In the genomic region with DNA sequence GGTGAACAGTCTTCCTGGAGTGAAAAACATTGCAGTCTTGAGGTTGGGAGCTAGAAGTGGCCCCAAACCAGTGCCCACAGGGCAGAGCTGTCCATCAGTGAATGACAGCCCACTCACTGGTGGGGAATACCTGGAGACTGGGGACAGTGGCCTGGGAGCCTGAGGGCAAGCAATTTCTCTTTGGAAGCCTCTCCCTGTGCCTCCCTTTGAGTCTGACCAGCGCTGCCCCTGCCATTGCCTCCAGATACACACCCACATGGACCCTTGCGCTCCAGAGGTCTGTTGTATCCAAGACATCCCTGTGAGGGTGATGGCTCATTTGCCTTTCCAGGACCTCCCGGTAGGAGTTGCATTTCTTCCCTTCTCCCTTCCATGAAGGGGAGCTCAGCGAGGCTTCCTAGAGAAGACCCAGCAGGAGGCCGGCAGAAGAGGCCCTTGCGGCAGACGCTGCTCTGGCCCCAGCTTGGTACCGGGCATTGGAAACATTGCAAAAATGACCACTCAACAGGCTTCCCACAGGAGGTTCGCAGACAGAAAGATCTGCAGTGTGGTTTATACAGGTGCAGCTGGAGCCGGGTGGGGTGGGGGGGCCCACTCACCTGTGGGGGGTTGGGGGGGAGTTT, we compare ENCODE assay signal across 1 cellular context.
TF ChIP-seq lines count a peak whose summit lies in the region.

No MANE protein-coding gene starts in this region.

TF ChIP-seq in GM23338, 12 proteins besides CTCF, POLR2A, EP300 and RAD21 (continued from another document):
- TF ChIP-seq, protein P1, sequence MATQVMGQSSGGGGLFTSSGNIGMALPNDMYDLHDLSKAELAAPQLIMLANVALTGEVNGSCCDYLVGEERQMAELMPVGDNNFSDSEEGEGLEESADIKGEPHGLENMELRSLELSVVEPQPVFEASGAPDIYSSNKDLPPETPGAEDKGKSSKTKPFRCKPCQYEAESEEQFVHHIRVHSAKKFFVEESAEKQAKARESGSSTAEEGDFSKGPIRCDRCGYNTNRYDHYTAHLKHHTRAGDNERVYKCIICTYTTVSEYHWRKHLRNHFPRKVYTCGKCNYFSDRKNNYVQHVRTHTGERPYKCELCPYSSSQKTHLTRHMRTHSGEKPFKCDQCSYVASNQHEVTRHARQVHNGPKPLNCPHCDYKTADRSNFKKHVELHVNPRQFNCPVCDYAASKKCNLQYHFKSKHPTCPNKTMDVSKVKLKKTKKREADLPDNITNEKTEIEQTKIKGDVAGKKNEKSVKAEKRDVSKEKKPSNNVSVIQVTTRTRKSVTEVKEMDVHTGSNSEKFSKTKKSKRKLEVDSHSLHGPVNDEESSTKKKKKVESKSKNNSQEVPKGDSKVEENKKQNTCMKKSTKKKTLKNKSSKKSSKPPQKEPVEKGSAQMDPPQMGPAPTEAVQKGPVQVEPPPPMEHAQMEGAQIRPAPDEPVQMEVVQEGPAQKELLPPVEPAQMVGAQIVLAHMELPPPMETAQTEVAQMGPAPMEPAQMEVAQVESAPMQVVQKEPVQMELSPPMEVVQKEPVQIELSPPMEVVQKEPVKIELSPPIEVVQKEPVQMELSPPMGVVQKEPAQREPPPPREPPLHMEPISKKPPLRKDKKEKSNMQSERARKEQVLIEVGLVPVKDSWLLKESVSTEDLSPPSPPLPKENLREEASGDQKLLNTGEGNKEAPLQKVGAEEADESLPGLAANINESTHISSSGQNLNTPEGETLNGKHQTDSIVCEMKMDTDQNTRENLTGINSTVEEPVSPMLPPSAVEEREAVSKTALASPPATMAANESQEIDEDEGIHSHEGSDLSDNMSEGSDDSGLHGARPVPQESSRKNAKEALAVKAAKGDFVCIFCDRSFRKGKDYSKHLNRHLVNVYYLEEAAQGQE (IDR thresholded peaks at IDR 0.05; ENCODE audit: unreplicated experiment) = no peak
- TF ChIP-seq EZH2 (IDR thresholded peaks at IDR 0.05; ENCODE audit: low read depth, unreplicated experiment) = no peak
- TF ChIP-seq, protein P2, sequence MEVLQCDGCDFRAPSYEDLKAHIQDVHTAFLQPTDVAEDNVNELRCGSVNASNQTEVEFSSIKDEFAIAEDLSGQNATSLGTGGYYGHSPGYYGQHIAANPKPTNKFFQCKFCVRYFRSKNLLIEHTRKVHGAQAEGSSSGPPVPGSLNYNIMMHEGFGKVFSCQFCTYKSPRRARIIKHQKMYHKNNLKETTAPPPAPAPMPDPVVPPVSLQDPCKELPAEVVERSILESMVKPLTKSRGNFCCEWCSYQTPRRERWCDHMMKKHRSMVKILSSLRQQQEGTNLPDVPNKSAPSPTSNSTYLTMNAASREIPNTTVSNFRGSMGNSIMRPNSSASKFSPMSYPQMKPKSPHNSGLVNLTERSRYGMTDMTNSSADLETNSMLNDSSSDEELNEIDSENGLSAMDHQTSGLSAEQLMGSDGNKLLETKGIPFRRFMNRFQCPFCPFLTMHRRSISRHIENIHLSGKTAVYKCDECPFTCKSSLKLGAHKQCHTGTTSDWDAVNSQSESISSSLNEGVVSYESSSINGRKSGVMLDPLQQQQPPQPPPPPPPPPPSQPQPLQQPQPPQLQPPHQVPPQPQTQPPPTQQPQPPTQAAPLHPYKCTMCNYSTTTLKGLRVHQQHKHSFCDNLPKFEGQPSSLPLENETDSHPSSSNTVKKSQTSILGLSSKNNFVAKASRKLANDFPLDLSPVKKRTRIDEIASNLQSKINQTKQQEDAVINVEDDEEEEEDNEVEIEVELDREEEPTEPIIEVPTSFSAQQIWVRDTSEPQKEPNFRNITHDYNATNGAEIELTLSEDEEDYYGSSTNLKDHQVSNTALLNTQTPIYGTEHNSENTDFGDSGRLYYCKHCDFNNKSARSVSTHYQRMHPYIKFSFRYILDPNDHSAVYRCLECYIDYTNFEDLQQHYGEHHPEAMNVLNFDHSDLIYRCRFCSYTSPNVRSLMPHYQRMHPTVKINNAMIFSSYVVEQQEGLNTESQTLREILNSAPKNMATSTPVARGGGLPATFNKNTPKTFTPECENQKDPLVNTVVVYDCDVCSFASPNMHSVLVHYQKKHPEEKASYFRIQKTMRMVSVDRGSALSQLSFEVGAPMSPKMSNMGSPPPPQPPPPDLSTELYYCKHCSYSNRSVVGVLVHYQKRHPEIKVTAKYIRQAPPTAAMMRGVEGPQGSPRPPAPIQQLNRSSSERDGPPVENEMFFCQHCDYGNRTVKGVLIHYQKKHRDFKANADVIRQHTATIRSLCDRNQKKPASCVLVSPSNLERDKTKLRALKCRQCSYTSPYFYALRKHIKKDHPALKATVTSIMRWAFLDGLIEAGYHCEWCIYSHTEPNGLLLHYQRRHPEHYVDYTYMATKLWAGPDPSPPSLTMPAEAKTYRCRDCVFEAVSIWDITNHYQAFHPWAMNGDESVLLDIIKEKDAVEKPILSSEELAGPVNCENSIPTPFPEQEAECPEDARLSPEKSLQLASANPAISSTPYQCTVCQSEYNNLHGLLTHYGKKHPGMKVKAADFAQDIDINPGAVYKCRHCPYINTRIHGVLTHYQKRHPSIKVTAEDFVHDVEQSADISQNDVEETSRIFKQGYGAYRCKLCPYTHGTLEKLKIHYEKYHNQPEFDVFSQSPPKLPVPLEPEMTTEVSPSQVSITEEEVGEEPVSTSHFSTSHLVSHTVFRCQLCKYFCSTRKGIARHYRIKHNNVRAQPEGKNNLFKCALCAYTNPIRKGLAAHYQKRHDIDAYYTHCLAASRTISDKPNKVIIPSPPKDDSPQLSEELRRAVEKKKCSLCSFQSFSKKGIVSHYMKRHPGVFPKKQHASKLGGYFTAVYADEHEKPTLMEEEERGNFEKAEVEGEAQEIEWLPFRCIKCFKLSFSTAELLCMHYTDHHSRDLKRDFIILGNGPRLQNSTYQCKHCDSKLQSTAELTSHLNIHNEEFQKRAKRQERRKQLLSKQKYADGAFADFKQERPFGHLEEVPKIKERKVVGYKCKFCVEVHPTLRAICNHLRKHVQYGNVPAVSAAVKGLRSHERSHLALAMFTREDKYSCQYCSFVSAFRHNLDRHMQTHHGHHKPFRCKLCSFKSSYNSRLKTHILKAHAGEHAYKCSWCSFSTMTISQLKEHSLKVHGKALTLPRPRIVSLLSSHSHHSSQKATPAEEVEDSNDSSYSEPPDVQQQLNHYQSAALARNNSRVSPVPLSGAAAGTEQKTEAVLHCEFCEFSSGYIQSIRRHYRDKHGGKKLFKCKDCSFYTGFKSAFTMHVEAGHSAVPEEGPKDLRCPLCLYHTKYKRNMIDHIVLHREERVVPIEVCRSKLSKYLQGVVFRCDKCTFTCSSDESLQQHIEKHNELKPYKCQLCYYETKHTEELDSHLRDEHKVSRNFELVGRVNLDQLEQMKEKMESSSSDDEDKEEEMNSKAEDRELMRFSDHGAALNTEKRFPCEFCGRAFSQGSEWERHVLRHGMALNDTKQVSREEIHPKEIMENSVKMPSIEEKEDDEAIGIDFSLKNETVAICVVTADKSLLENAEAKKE (CRISPR knock-in tag; IDR thresholded peaks at IDR 0.05) = no peak
- no peak for TF ChIP-seq STAT1 (IDR thresholded peaks at IDR 0.05; ENCODE audit: unreplicated experiment)
